7 cellular contexts compared by ENCODE assay signal in the genomic region with DNA sequence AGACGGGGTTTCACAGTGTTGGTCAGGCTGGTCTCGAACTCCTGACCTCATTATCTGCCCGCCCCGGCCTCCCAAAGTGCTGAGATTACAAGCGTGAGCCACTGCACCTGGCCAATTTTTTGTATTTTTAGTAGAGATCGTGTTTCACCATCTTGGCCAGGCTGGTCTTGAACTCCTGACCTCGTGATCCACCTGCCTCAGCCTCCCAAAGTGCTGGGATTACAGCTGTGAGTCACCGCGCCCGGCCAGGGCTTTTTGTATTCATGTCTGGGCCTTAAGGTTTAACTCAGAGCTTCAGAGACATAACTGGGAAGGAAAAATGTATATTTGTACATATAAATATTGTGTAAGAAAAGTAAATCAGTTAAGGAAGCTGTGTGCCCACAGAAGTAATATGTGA. TPM values are rescaled to one million over a fixed set of nuclear protein-coding genes. Genes with fewer than 3 reads are reported as not detected.
DNase-seq lines count a peak whose midpoint lies in the region; ATAC-seq and TF ChIP-seq lines count a peak whose summit lies in the region.
"Not testable (repeated sequence)": the region's sequence is repeated elsewhere in the genome, so short reads cannot be mapped to it uniquely, and the experiment has no call there.

No MANE protein-coding gene starts in this region.

- H3K4me1 Mint-ChIP-seq in activated CD8-positive, alpha-beta memory T cell treated with anti-CD3 and anti-CD28 coated beads, Interleukin-2, amount 10 ng/mL, durations not matched to agents 7 days and 5 days = not testable (repeated sequence)

- not testable (repeated sequence) for BruUV-seq in HCT116 (replicated peaks; lab: Mats Ljungman, UMichigan); Panc1 (replicated peaks; lab: Mats Ljungman, UMichigan)

- TF ChIP-seq RAD21 in HCT116 (IDR thresholded peaks at IDR 0.05; ENCODE audit: low read depth) = not testable (repeated sequence)

- CTCF ChIA-PET in HCT116 (lab: Charles Lee) (interaction anchor here (1.6 to 2.8 kb wide), 4 partner anchors 16 to 30 kb away, joined by 6 to 9 read pairs (median 7); a partner anchor contains a TSS), Panc1 (lab: Charles Lee) (interaction anchor here (0.6 to 1.5 kb wide), 2 partner anchors 23 to 28 kb away, joined by 3 read pairs; no protein-coding TSS in a partner anchor)
- CTCF ChIA-PET in activated CD8-positive, alpha-beta memory T cell treated with anti-CD3 and anti-CD28 coated beads, Interleukin-2, amount 10 ng/mL, durations not matched to agents 7 days and 5 days (lab: Charles Lee) = interaction anchor here (0.9 to 1.7 kb wide), 4 partner anchors 10 to 29 kb away, joined by 3 to 4 read pairs (median 3); no protein-coding TSS in a partner anchor

- H3K27me3 Mint-ChIP-seq in activated CD8-positive, alpha-beta memory T cell treated with anti-CD3 and anti-CD28 coated beads, Interleukin-2, amount 10 ng/mL, durations not matched to agents 7 days and 5 days = peaks cover 13% of the 10 kb centered on the region

- H3K36me3 Mint-ChIP-seq in activated CD8-positive, alpha-beta memory T cell treated with anti-CD3 and anti-CD28 coated beads, Interleukin-2, amount 10 ng/mL, durations not matched to agents 7 days and 5 days = not testable (repeated sequence)

- H3K4me3 ChIP-seq in HCT116 (replicated peaks in 1 of 2; ENCODE audit: low read depth in 1 of 2, low read length in 2 of 2); Panc1 (ENCODE audit: low read depth in 2 of 2, low read length in 2 of 2); sigmoid colon; upper lobe of right lung: not testable (repeated sequence)

- TF ChIP-seq EP300 in sigmoid colon (IDR thresholded peaks at IDR 0.05) = not testable (repeated sequence)

- peak overlapping the region; percentile 41; the same call in 1 of the 2 replicates for H3K4me2 ChIP-seq in HCT116 (ENCODE audit: low read length)

- not testable (repeated sequence) for H4K20me1 ChIP-seq in HCT116 (ENCODE audit: insufficient read depth)

- not testable (repeated sequence) for H3K4me3 Mint-ChIP-seq in activated CD8-positive, alpha-beta memory T cell treated with anti-CD3 and anti-CD28 coated beads, Interleukin-2, amount 10 ng/mL, durations not matched to agents 7 days and 5 days

- H3K9me2 ChIP-seq in HCT116 (ENCODE audit: insufficient read depth) = not testable (repeated sequence)

- not testable (repeated sequence) for H3K36me3 ChIP-seq in HCT116 (ENCODE audit: control insufficient read depth in 1 of 2, insufficient read depth in 2 of 2, low read length in 2 of 2); Panc1 (ENCODE audit: control insufficient read depth, insufficient read depth, low read length); sigmoid colon; upper lobe of right lung

- not testable (repeated sequence) for ATAC-seq in HCT116; Panc1; activated CD8-positive, alpha-beta memory T cell treated with anti-CD3 and anti-CD28 coated beads, Interleukin-2, amount 10 ng/mL, durations not matched to agents 7 days and 5 days; upper lobe of right lung

- RAD21 ChIA-PET in HCT116 (lab: Charles Lee; ENCODE audit: low non-redundant PET in 1 of 2, low total read pairs in 2 of 2, uncharacterized antibody in 2 of 2, unreplicated experiment in 2 of 2) = not testable (repeated sequence)

- H3K27ac Mint-ChIP-seq in activated CD8-positive, alpha-beta memory T cell treated with anti-CD3 and anti-CD28 coated beads, Interleukin-2, amount 10 ng/mL, durations not matched to agents 7 days and 5 days = not testable (repeated sequence)

- not testable (repeated sequence) for H3K27me3 ChIP-seq in HCT116 (ENCODE audit: insufficient read depth, low read length); Panc1 (ENCODE audit: control insufficient read depth, insufficient read depth, low read length); sigmoid colon; upper lobe of right lung

- not testable (repeated sequence) for H3K9me3 ChIP-seq in HCT116 (ENCODE audit: control insufficient read depth in 1 of 2, insufficient read depth in 1 of 2, low read depth in 1 of 2, low read length in 2 of 2); Panc1 (ENCODE audit: control insufficient read depth, insufficient read depth, low read depth, low read length); sigmoid colon; upper lobe of right lung

- H3K27ac ChIP-seq in HCT116 (ENCODE audit: low read depth, low read length) = peak overlapping the region; percentile 10; the same call in 1 of the 2 replicates
- peak overlapping the region; percentile 99 for H3K27ac ChIP-seq in Panc1 (ENCODE audit: low read length)
- not testable (repeated sequence) for H3K27ac ChIP-seq in sigmoid colon, upper lobe of right lung

- not testable (repeated sequence) for TF ChIP-seq POLR2A in HCT116 (IDR thresholded peaks at IDR 0.05; ENCODE audit: borderline replicate concordance, extremely low read depth, insufficient read depth, insufficient read length); sigmoid colon (IDR thresholded peaks at IDR 0.05)

- not testable (repeated sequence) for DNase-seq in HCT116 (ENCODE audit: low read depth, low spot score); Panc1 (ENCODE audit: low read depth, low spot score)
- peak; percentile 3 for DNase-seq in activated CD8-positive, alpha-beta memory T cell treated with anti-CD3 and anti-CD28 coated beads, Interleukin-2, amount 10 ng/mL, durations not matched to agents 7 days and 5 days
- DNase-seq in dedifferentiated amniotic fluid mesenchymal stem cell (ENCODE audit: extremely low spot score) (peak; percentile 6), islet precursor cell (peak; percentile 27), sigmoid colon (peak; percentile 17), upper lobe of right lung (peak; percentile 41)

- H3K9ac ChIP-seq in HCT116 (ENCODE audit: low read length) = not testable (repeated sequence)

- WGBS in sigmoid colon, 2 donors = 87 to 90% methylated on average over 10 of the region's 10 CpGs

- not testable (repeated sequence) for H3K9me3 Mint-ChIP-seq in activated CD8-positive, alpha-beta memory T cell treated with anti-CD3 and anti-CD28 coated beads, Interleukin-2, amount 10 ng/mL, durations not matched to agents 7 days and 5 days (ENCODE audit: low read depth)

- intact Hi-C loops in HCT116 (cut with micrococcal nuclease); Panc1 (cut with micrococcal nuclease; ENCODE audit: unreplicated experiment); sigmoid colon (cut with DNase I); upper lobe of right lung (cut with DNase I): not testable (repeated sequence)

- H2AFZ ChIP-seq in HCT116 (ENCODE audit: low read depth, low read length, poor library complexity, severe bottlenecking) = peak overlapping the region; percentile 33

- H3K79me2 ChIP-seq in HCT116 (ENCODE audit: insufficient read depth, low read length) = not testable (repeated sequence)

- POLR2A ChIA-PET in HCT116 (lab: Charles Lee) = interaction anchor here (1.3 kb wide), 1 partner anchor 26 kb away, joined by 3 read pairs; no protein-coding TSS in a partner anchor
- POLR2A ChIA-PET in Panc1 (lab: Charles Lee) = interaction anchor here (1.2 to 1.8 kb wide), 2 partner anchors 12 to 23 kb away, joined by 3 to 8 read pairs; no protein-coding TSS in a partner anchor

- TF ChIP-seq CTCF in HCT116 (IDR thresholded peaks at IDR 0.05 in 2 of 3, conservative IDR thresholded peaks at IDR 0.05 in 1 of 3; ENCODE audit: borderline replicate concordance in 1 of 3, insufficient read depth in 1 of 3, low read depth in 2 of 3, low read length in 2 of 3); Panc1 (IDR thresholded peaks at IDR 0.05); sigmoid colon (IDR thresholded peaks at IDR 0.05); upper lobe of right lung (IDR thresholded peaks at IDR 0.05): not testable (repeated sequence)

- in situ Hi-C loops in Panc1 (cut with HindIII; ENCODE audit: low pct_unique_long_range_greater_than_20kb, low sequenced_read_pairs) = not testable (repeated sequence)

- H3K4me1 ChIP-seq in HCT116 (ENCODE audit: control insufficient read depth in 1 of 2, insufficient read depth in 2 of 2, low read length in 2 of 2) (peaks cover 50 to 70% of the 10 kb centered on the region in 2 experiments), Panc1 (ENCODE audit: control insufficient read depth, insufficient read depth, low read length) (peaks cover 73% of the 10 kb centered on the region), sigmoid colon (peaks cover 0 to 23% (median 21%) of the 10 kb centered on the region in 4 donors), upper lobe of right lung (peaks cover 15% of the 10 kb centered on the region)

TF ChIP-seq in HCT116, 20 proteins besides CTCF, POLR2A, EP300 and RAD21:
- TF ChIP-seq CBX3 (IDR thresholded peaks at IDR 0.05; ENCODE audit: low read depth) (0 out of 2 replicates have a peak, but pooled peaks have one; percentile 12), FOSL1 (IDR thresholded peaks at IDR 0.05; ENCODE audit: low read depth) (0 out of 2 replicates have a peak, but pooled peaks have one; percentile 14)
TF ChIP-seq in HCT116: peak in this region for 2; not testable (repeated sequence) for 18.

RNA-seq across cellular contexts. Expression of a gene that starts 29.6 kb away (rescaled TPM):
- total RNA-seq in HCT116 (2021; ENCODE audit: unreplicated experiment) = 18.9 TPM
- 18.3 and 18.6 TPM in 2 replicates for polyA plus RNA-seq in HCT116 (2012)
- 34.8 TPM for total RNA-seq in Panc1 (2021; ENCODE audit: unreplicated experiment)
- polyA plus RNA-seq in Panc1 (2012; ENCODE audit: insufficient read length) = 76.6 TPM
- total RNA-seq in activated CD8-positive, alpha-beta memory T cell treated with anti-CD3 and anti-CD28 coated beads, Interleukin-2, amount 10 ng/mL, durations not matched to agents 7 days and 5 days = 10 to 100 TPM; 37.6 to 44.8 TPM
- 1 to 10 TPM; 2.1 to 5.3 (median 4.4) TPM for total RNA-seq in sigmoid colon
- 10 to 100 TPM in 1 of 3 donors, under 1 TPM in 2; 0.46 to 10.1 (median 0.60) TPM for polyA plus RNA-seq in sigmoid colon
- total RNA-seq in upper lobe of right lung = 4.3 TPM

RNA-seq across cellular contexts. Expression of a gene that starts 33.9 kb away (rescaled TPM):
- total RNA-seq in HCT116 (2021; ENCODE audit: unreplicated experiment) = 41.3 TPM
- 3.1 and 5.0 TPM in 2 replicates for polyA plus RNA-seq in HCT116 (2012)
- total RNA-seq in Panc1 (2021; ENCODE audit: unreplicated experiment) = 132 TPM
- polyA plus RNA-seq in Panc1 (2012; ENCODE audit: insufficient read length) = 11.2 TPM
- total RNA-seq in activated CD8-positive, alpha-beta memory T cell treated with anti-CD3 and anti-CD28 coated beads, Interleukin-2, amount 10 ng/mL, durations not matched to agents 7 days and 5 days = 1 to 10 TPM; 4.2 to 4.6 TPM
- 1 to 10 TPM in 2 of 4 donors, under 1 TPM in 2; 0.83 to 1.8 (median 1.2) TPM for total RNA-seq in sigmoid colon
- 1 to 10 TPM; 2.4 to 5.1 (median 3.0) TPM for polyA plus RNA-seq in sigmoid colon
- total RNA-seq in upper lobe of right lung = 43.2 TPM
